16 cellular contexts compared by ENCODE assay signal in the genomic region with DNA sequence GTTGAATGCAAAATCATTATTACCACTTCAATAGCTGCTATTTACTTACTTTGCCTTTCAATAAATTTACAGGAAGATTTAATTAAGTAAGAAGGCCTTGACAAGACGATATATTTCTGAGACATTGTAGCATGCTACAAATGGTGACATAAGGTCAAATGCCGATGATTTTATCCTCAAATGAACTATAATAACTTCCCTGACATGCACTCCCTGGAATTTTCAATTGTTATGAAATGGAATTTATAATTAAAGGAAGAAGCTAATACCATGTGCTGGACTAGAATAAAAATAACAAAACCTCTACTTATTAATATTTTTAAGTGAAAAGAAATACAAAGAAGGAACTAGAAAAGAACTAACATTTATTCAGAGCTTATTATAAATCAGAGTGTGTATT.
"Had no signal": no experiment of that assay in that cellular context is flagged by ENCODE, and none has a peak within 500 bp of the region (broad histone marks: within the 10 kb centered on the region; RNA-seq: fewer than 3 reads in every experiment).

No MANE protein-coding gene starts in this region.

- H3K27me3 Mint-ChIP-seq: T-cell had no signal

- H3K4me1 Mint-ChIP-seq: endodermal cell, immature natural killer cell, neural progenitor cell had no signal

- H3K9ac ChIP-seq: neural progenitor cell had no signal

- H3K9me3 Mint-ChIP-seq: endodermal cell; immature natural killer cell; neural progenitor cell; stimulated activated effector memory CD8-positive, alpha-beta T cell treated with anti-CD3 and anti-CD28 coated beads, Interleukin-12 subunit alpha, Interleukin-12 subunit beta, amount 100 ng/mL, for 72 hours; T-cell had no signal

- H3K27me3 ChIP-seq: dorsolateral prefrontal cortex, neural progenitor cell, ovary, sigmoid colon, vagina had no signal

- H3K4me1 ChIP-seq: lower lobe of right lung, neural progenitor cell, vagina had no signal

- H3K27ac ChIP-seq: dorsolateral prefrontal cortex, lower lobe of right lung, neural progenitor cell, ovary, vagina had no signal

- H3K4me3 Mint-ChIP-seq: endodermal cell; immature natural killer cell; neural progenitor cell; stimulated activated effector memory CD8-positive, alpha-beta T cell treated with anti-CD3 and anti-CD28 coated beads, Interleukin-12 subunit alpha, Interleukin-12 subunit beta, amount 100 ng/mL, for 72 hours; T-cell had no signal

- H3K36me3 ChIP-seq: lower lobe of right lung, neural progenitor cell, ovary, sigmoid colon, vagina had no signal

- H3K4me3 ChIP-seq: dorsolateral prefrontal cortex, lower lobe of right lung, neural progenitor cell, ovary, sigmoid colon, vagina had no signal

- H3K9me3 ChIP-seq: lower lobe of right lung, ovary, sigmoid colon, vagina had no signal

- H2AFZ ChIP-seq: neural progenitor cell had no signal

- DNase-seq: activated CD4-positive, alpha-beta T cell treated with anti-CD3 and anti-CD28 coated beads, Interleukin-2, amount 50 U/mL, for 1 hour; activated naive CD4-positive, alpha-beta T cell treated with Interleukin-2 at 50 U/mL for 16 hours; anterior cingulate cortex; cerebellar nuclear complex; dorsolateral prefrontal cortex; endodermal cell; glutamatergic neuron; immature natural killer cell; lower lobe of right lung; ovary; sigmoid colon; T-cell; T-helper 9 cell had no signal

- H3K4me2 ChIP-seq: neural progenitor cell had no signal

- H3K36me3 Mint-ChIP-seq: immature natural killer cell; neural progenitor cell; stimulated activated effector memory CD8-positive, alpha-beta T cell treated with anti-CD3 and anti-CD28 coated beads, Interleukin-12 subunit alpha, Interleukin-12 subunit beta, amount 100 ng/mL, for 72 hours; T-cell had no signal

- H3K27ac Mint-ChIP-seq: endodermal cell; neural progenitor cell; stimulated activated effector memory CD8-positive, alpha-beta T cell treated with anti-CD3 and anti-CD28 coated beads, Interleukin-12 subunit alpha, Interleukin-12 subunit beta, amount 100 ng/mL, for 72 hours; T-cell had no signal
